In the genomic region with DNA sequence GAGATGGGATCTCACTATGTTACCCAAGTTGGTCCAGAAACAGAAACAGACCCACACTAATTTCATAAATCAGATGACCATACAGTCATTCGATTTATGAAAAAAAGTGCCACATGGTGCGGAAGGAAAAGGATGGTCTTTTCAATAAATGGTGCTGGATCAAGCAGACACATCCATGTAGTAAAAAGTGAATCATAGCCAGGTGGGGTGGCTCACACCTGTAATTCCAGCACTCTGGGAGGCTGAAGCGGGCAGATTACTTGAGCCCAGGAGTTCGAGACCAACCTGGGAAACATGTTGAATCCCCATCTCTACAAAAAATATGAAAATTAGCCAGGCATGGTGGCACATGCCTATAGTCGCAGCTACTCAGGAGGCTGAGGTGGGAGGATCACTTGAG, we compare ENCODE assay signal across 8 cellular contexts. TPM values are rescaled to one million over a fixed set of nuclear protein-coding genes. Genes with fewer than 3 reads are reported as not detected.
DNase-seq lines count a peak whose midpoint lies in the region; ATAC-seq and TF ChIP-seq lines count a peak whose summit lies in the region.
"Not testable (repeated sequence)": the region's sequence is repeated elsewhere in the genome, so short reads cannot be mapped to it uniquely, and the experiment has no call there.

No MANE protein-coding gene starts in this region.

- intact Hi-C loops in PC-3 (cut with micrococcal nuclease), result not testable (repeated sequence)

- H3K9me2 ChIP-seq in PC-3 (replicated peaks; ENCODE audit: low read length), result not testable (repeated sequence)

- H3K9me3 ChIP-seq in PC-3 (ENCODE audit: low read length), result not testable (repeated sequence)

- not testable (repeated sequence) for DNase-seq in PC-3
- DNase-seq in activated CD4-positive, alpha-beta T cell treated with anti-CD3 and anti-CD28 coated beads, Interleukin-2, amount 10 ng/mL, durations not matched to agents 7 days and 5 days, result peak; percentile 5
- DNase-seq in activated CD8-positive, alpha-beta memory T cell treated with anti-CD3 and anti-CD28 coated beads, Interleukin-2, amount 50 U/mL, for 48 hours, result peak; percentile 28
- peak; percentile 4 for DNase-seq in ecto neural progenitor cell (ENCODE audit: low spot score)
- DNase-seq in left lobe of liver (ENCODE audit: low spot score), result peak; percentile 37
- DNase-seq in mucosa of gallbladder (ENCODE audit: low spot score), result peak; percentile 9
- DNase-seq in ureter (ENCODE audit: low spot score), result peak; percentile 32

- not testable (repeated sequence) for ATAC-seq in PC-3, left lobe of liver

- not testable (repeated sequence) for H3K4me3 Mint-ChIP-seq in activated CD4-positive, alpha-beta T cell treated with anti-CD3 and anti-CD28 coated beads, Interleukin-2, amount 10 ng/mL, durations not matched to agents 7 days and 5 days

- peaks cover 72% of the 10 kb centered on the region for H3K79me2 ChIP-seq in PC-3 (ENCODE audit: low read length)

- not testable (repeated sequence) for H2AFZ ChIP-seq in PC-3 (ENCODE audit: low read length)

- peaks cover 57% of the 10 kb centered on the region for H3K4me1 ChIP-seq in PC-3 (ENCODE audit: insufficient read depth, low read length)

- H3K4me1 Mint-ChIP-seq in activated CD4-positive, alpha-beta T cell treated with anti-CD3 and anti-CD28 coated beads, Interleukin-2, amount 10 ng/mL, durations not matched to agents 7 days and 5 days, result not testable (repeated sequence)

- BruUV-seq in PC-3 (replicated peaks; lab: Mats Ljungman, UMichigan), result not testable (repeated sequence)

- not testable (repeated sequence) for H3K27ac Mint-ChIP-seq in activated CD4-positive, alpha-beta T cell treated with anti-CD3 and anti-CD28 coated beads, Interleukin-2, amount 10 ng/mL, durations not matched to agents 7 days and 5 days

- not testable (repeated sequence) for H3K36me3 Mint-ChIP-seq in activated CD4-positive, alpha-beta T cell treated with anti-CD3 and anti-CD28 coated beads, Interleukin-2, amount 10 ng/mL, durations not matched to agents 7 days and 5 days (ENCODE audit: low read depth)

- H3F3A ChIP-seq in PC-3 (ENCODE audit: low read length, unreplicated experiment), result not testable (repeated sequence)

- TF ChIP-seq CTCF in C4-2B (conservative IDR thresholded peaks at IDR 0.05); PC-3 (conservative IDR thresholded peaks at IDR 0.05; ENCODE audit: low read depth, low read length): not testable (repeated sequence)

- H3K4me2 ChIP-seq in PC-3 (ENCODE audit: low read length), result peak overlapping the region; percentile 79; the same call in 1 of the 2 replicates

- H4K20me1 ChIP-seq in PC-3 (ENCODE audit: low read length), result not testable (repeated sequence)

- CTCF ChIA-PET in PC-3 (lab: Charles Lee), result not testable (repeated sequence)
- CTCF ChIA-PET in activated CD4-positive, alpha-beta T cell treated with anti-CD3 and anti-CD28 coated beads, Interleukin-2, amount 10 ng/mL, durations not matched to agents 7 days and 5 days (lab: Charles Lee), result interaction anchor here (2.1 to 2.7 kb wide), 2 partner anchors 10 kb away, joined by 8 to 14 read pairs; no protein-coding TSS in a partner anchor

- H3K9me3 Mint-ChIP-seq in activated CD4-positive, alpha-beta T cell treated with anti-CD3 and anti-CD28 coated beads, Interleukin-2, amount 10 ng/mL, durations not matched to agents 7 days and 5 days, result not testable (repeated sequence)

- peak overlapping the region; percentile 82 for H3K27ac ChIP-seq in C4-2B
- H3K27ac ChIP-seq in PC-3 (ENCODE audit: low read length), result not testable (repeated sequence)

- POLR2A ChIA-PET in PC-3 (lab: Charles Lee; ENCODE audit: unreplicated experiment), result interaction anchor here (0.7 kb wide), 1 partner anchor 365 kb away, joined by 5 read pairs; no protein-coding TSS in a partner anchor
- POLR2A ChIA-PET in activated CD4-positive, alpha-beta T cell treated with anti-CD3 and anti-CD28 coated beads, Interleukin-2, amount 10 ng/mL, durations not matched to agents 7 days and 5 days (lab: Charles Lee), result not testable (repeated sequence)

- not testable (repeated sequence) for H3K9ac ChIP-seq in PC-3 (ENCODE audit: low read length)

- peaks cover 22% of the 10 kb centered on the region for H3K36me3 ChIP-seq in PC-3 (ENCODE audit: low read depth, low read length)

- not testable (repeated sequence) for H3K4me3 ChIP-seq in PC-3 (ENCODE audit: low read length)

- H3K27me3 Mint-ChIP-seq in activated CD4-positive, alpha-beta T cell treated with anti-CD3 and anti-CD28 coated beads, Interleukin-2, amount 10 ng/mL, durations not matched to agents 7 days and 5 days, result not testable (repeated sequence)

- H3K27me3 ChIP-seq in PC-3 (ENCODE audit: low read length), result not testable (repeated sequence)

RNA-seq across cellular contexts. Expression of gene NBPF1, which starts 2.8 kb away (rescaled TPM):
- 57.2 and 76.7 TPM in 2 replicates for total RNA-seq in PC-3 (2014; rRNA removed)
- total RNA-seq in activated CD4-positive, alpha-beta T cell treated with anti-CD3 and anti-CD28 coated beads, Interleukin-2, amount 10 ng/mL, durations not matched to agents 7 days and 5 days, result 1 to 10 TPM; 6.7 to 7.7 TPM
- total RNA-seq in left lobe of liver, result 23.0 TPM
- 64.2 TPM for total RNA-seq in mucosa of gallbladder
- 61.9 TPM for total RNA-seq in ureter

RNA-seq across cellular contexts. Expression of gene RNU1-3, which starts 56.2 kb away (rescaled TPM):
- under 0.01 TPM in 2 replicates for total RNA-seq in PC-3 (2014; rRNA removed)
- 1,000 to 10,000 TPM; 2,316 to 2,477 TPM for total RNA-seq in activated CD4-positive, alpha-beta T cell treated with anti-CD3 and anti-CD28 coated beads, Interleukin-2, amount 10 ng/mL, durations not matched to agents 7 days and 5 days
- total RNA-seq in left lobe of liver, result 1,159 TPM
- 1,358 TPM for total RNA-seq in mucosa of gallbladder
- 1,626 TPM for total RNA-seq in ureter

Comparison
In these comparisons a context has a peak if more than half of its experiments do, and no peak if none do; other contexts are left out.
1. RNA of gene RNU1-3, which starts 56.2 kb away (total RNA-seq): 2,316 to 2,477 TPM in activated CD4-positive, alpha-beta T cell treated with anti-CD3 and anti-CD28 coated beads, Interleukin-2, amount 10 ng/mL, durations not matched to agents 7 days and 5 days, 1,626 TPM in ureter (single experiment), 1,358 TPM in mucosa of gallbladder (single experiment) and 1,159 TPM in left lobe of liver (single experiment); under 0.01 TPM in PC-3; every median in the first group is over 1,000 times any median in the second.